27 cellular contexts compared by ENCODE assay signal in genomic region chr3:50119786-50120185, GRCh38. TPM values are rescaled to one million over a fixed set of nuclear protein-coding genes. Genes with fewer than 3 reads are reported as not detected.
"Had no signal": no experiment of that assay in that cellular context is flagged by ENCODE, and none has a peak within 500 bp of the region (broad histone marks: within the 10 kb centered on the region; RNA-seq: fewer than 3 reads in every experiment).

No MANE protein-coding gene starts in this region.

- ATAC-seq: activated naive CD8-positive, alpha-beta T cell treated with anti-CD3 and anti-CD28 coated beads, Interleukin-2, amount 50 U/mL, for 24 hours; activated T-helper 17 cell treated with anti-CD3 and anti-CD28 coated beads, Interleukin-2, amount 50 U/mL, for 72 hours; body of pancreas; PC-3 had no signal

- H3K9me3 Mint-ChIP-seq: activated B cell treated with CpG ODN at 0.5 μM for 24 hours; activated CD4-positive, alpha-beta T cell treated with anti-CD3 and anti-CD28 coated beads, Interleukin-2, amount 10 ng/mL, durations not matched to agents 24 days and 14 days; activated naive CD4-positive, alpha-beta T cell treated with anti-CD3 and anti-CD28 coated beads, Interleukin-2, amount 50 U/mL, for 24 hours; activated naive CD8-positive, alpha-beta T cell treated with anti-CD3 and anti-CD28 coated beads, Interleukin-2, amount 50 U/mL, for 24 hours; activated T-helper 17 cell treated with anti-CD3 and anti-CD28 coated beads, Interleukin-2, amount 50 U/mL, for 72 hours; central memory CD8-positive, alpha-beta T cell had no signal

- H3K27ac Mint-ChIP-seq: activated B cell treated with CpG ODN at 0.5 μM for 24 hours; activated CD4-positive, alpha-beta T cell treated with anti-CD3 and anti-CD28 coated beads, Interleukin-2, amount 10 ng/mL, durations not matched to agents 24 days and 14 days; activated naive CD4-positive, alpha-beta T cell treated with anti-CD3 and anti-CD28 coated beads, Interleukin-2, amount 50 U/mL, for 24 hours; activated naive CD8-positive, alpha-beta T cell treated with anti-CD3 and anti-CD28 coated beads, Interleukin-2, amount 50 U/mL, for 24 hours; activated T-helper 17 cell treated with anti-CD3 and anti-CD28 coated beads, Interleukin-2, amount 50 U/mL, for 72 hours had no signal

- DNase-seq: activated B cell treated with CpG ODN at 0.5 μM for 24 hours; activated CD4-positive, alpha-beta T cell treated with anti-CD3 and anti-CD28 coated beads for 1 hour; activated CD4-positive, alpha-beta T cell treated with anti-CD3 and anti-CD28 coated beads, Interleukin-2, amount 10 ng/mL, durations not matched to agents 24 days and 14 days; activated CD4-positive, alpha-beta T cell treated with anti-CD3 and anti-CD28 coated beads, Interleukin-2, amount 50 U/mL, for 48 hours; activated naive CD8-positive, alpha-beta T cell treated with anti-CD3 and anti-CD28 coated beads, Interleukin-2, amount 50 U/mL, for 24 hours; activated T-cell treated with anti-CD3 and anti-CD28 coated beads for 4 hours; activated T-cell treated with anti-CD3 and anti-CD28 coated beads, Interleukin-2, amount 50 U/mL, for 48 hours; amniotic stem cell; body of pancreas; MG63; NCI-H1105 treated with DMSO at 0.1 percent for 48 hours; NCI-H1436 treated with DMSO at 0.1 percent for 48 hours; NCI-H187 treated with DMSO at 0.1 percent for 48 hours; NCI-H2081 treated with DMSO at 0.1 percent for 48 hours; NCI-H446; NCI-H524; PC-3; SHP77 treated with DMSO at 0.1 percent for 48 hours; T-helper 2 cell; T1000 had no signal

- FAIRE-seq: bronchial epithelial cell, RCC 7860, TTC549 had no signal

- H3K9me3 ChIP-seq: ascending aorta, body of pancreas, MG63 had no signal

- H3K4me1 ChIP-seq: body of pancreas had no signal

- H3K27ac ChIP-seq: ascending aorta, body of pancreas had no signal

- H3K4me1 Mint-ChIP-seq: activated B cell treated with CpG ODN at 0.5 μM for 24 hours; activated CD4-positive, alpha-beta T cell treated with anti-CD3 and anti-CD28 coated beads, Interleukin-2, amount 10 ng/mL, durations not matched to agents 24 days and 14 days; activated naive CD8-positive, alpha-beta T cell treated with anti-CD3 and anti-CD28 coated beads, Interleukin-2, amount 50 U/mL, for 24 hours; activated T-helper 17 cell treated with anti-CD3 and anti-CD28 coated beads, Interleukin-2, amount 50 U/mL, for 72 hours had no signal

- H3K4me3 Mint-ChIP-seq: activated B cell treated with CpG ODN at 0.5 μM for 24 hours; activated CD4-positive, alpha-beta T cell treated with anti-CD3 and anti-CD28 coated beads, Interleukin-2, amount 10 ng/mL, durations not matched to agents 24 days and 14 days; activated naive CD4-positive, alpha-beta T cell treated with anti-CD3 and anti-CD28 coated beads, Interleukin-2, amount 50 U/mL, for 24 hours; activated naive CD8-positive, alpha-beta T cell treated with anti-CD3 and anti-CD28 coated beads, Interleukin-2, amount 50 U/mL, for 24 hours; activated T-helper 17 cell treated with anti-CD3 and anti-CD28 coated beads, Interleukin-2, amount 50 U/mL, for 72 hours; central memory CD8-positive, alpha-beta T cell had no signal

- H3K27me3 Mint-ChIP-seq: activated B cell treated with CpG ODN at 0.5 μM for 24 hours; activated CD4-positive, alpha-beta T cell treated with anti-CD3 and anti-CD28 coated beads, Interleukin-2, amount 10 ng/mL, durations not matched to agents 24 days and 14 days; activated naive CD4-positive, alpha-beta T cell treated with anti-CD3 and anti-CD28 coated beads, Interleukin-2, amount 50 U/mL, for 24 hours; activated naive CD8-positive, alpha-beta T cell treated with anti-CD3 and anti-CD28 coated beads, Interleukin-2, amount 50 U/mL, for 24 hours; activated T-helper 17 cell treated with anti-CD3 and anti-CD28 coated beads, Interleukin-2, amount 50 U/mL, for 72 hours; central memory CD8-positive, alpha-beta T cell had no signal

- H3K4me3 ChIP-seq: ascending aorta, body of pancreas, MG63 had no signal

RNA-seq across cellular contexts. Expression of gene SEMA3F, which starts 35.3 kb away (rescaled TPM):
- total RNA-seq: activated B cell treated with CpG ODN at 0.5 μM for 24 hours had no signal
